13 cellular contexts compared by ENCODE assay signal in the genomic region with DNA sequence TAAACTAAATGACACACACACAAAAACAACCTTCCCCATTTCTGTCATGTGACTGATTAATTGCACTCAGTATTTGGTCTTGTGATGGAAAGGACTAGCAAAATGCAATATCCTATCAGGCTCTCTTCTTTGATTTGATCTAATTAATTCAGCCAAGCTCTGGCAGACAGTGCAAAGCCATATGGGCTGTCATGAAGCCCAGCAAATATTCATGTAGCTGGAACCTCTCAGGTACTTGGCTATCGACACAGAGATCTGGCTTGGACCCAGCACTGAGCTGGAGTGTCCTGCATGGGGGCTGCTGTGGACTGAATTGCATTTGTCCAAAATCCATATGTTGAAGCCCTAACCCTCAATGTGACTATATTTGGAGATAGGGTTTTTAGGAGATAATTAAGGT.
"Had no signal": no experiment of that assay in that cellular context is flagged by ENCODE, and none has a peak within 500 bp of the region (broad histone marks: within the 10 kb centered on the region; RNA-seq: fewer than 3 reads in every experiment).

No MANE protein-coding gene starts in this region.

- DNase-seq: activated CD4-positive, alpha-beta memory T cell treated with anti-CD3 and anti-CD28 coated beads for 36 hours; activated CD4-positive, alpha-beta T cell treated with anti-CD3 and anti-CD28 coated beads for 1 hour; activated gamma-delta T cell treated with Interleukin-2 at 50 U/mL for 16 hours; activated naive CD8-positive, alpha-beta T cell treated with anti-CD3 and anti-CD28 coated beads for 36 hours; activated T-cell treated with anti-CD3 and anti-CD28 coated beads, Interleukin-2, amount 50 U/mL, for 48 hours; effector CD4-positive, alpha-beta T cell; gastrocnemius medialis; islet precursor cell; right lobe of liver; stimulated activated naive B cell treated with anti-CD40 and anti-IgM and Interleukin-4, amounts not matched to agents 10 μg/mL and 1 μg/mL and 100 μg/mL, for 72 hours; T-helper 9 cell had no signal

- H3K9me3 ChIP-seq: gastrocnemius medialis, prostate gland, right lobe of liver had no signal

- H3K4me3 ChIP-seq: coronary artery, gastrocnemius medialis, prostate gland, right lobe of liver had no signal

- H3K27me3 ChIP-seq: gastrocnemius medialis, right lobe of liver had no signal

- H3K36me3 ChIP-seq: gastrocnemius medialis, prostate gland, right lobe of liver had no signal

- H3K27ac ChIP-seq: coronary artery, prostate gland, right lobe of liver had no signal

- H3K4me1 ChIP-seq: right lobe of liver had no signal
